21 cellular contexts compared by ENCODE assay signal in the genomic region with DNA sequence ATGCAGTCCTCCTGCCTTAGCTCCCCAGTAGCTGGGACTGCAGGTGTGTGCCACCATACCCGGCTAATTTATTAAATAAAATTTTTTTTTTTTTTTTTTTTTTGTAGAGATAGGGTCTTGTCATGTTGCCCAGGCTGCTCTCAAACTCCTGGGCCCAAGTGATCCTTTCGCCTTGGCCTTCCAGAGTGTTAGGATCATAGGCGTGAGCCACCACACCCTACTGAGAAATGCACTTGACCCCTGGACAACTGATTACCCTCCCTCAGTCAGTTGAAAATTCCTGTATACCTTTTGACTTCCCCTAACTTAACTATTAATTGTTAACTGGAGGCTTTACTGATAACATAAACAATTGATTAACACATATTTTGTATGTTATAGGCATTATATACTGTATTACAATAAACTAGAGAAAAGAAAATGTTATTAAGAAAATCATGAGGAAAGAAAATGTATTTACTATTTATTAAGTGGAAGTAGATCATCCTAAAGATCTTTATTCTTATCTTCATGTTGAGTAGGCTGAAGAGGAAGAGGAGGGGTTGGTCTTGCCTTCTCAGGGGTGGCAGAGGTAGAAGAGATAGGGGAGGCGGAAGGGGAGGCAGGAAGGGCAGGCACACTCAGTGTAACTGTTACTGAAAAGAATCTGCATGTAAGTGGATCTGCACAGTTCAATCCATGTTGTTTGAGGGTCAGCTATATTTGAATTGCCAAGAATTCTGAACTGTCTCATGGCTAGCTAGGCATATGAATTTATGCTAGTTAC.
"Had no signal": no experiment of that assay in that cellular context is flagged by ENCODE, and none has a peak within 500 bp of the region (broad histone marks: within the 10 kb centered on the region; RNA-seq: fewer than 3 reads in every experiment).

No MANE protein-coding gene starts in this region.

- H3K27ac Mint-ChIP-seq: natural killer cell had no signal

- H3K27me3 ChIP-seq: esophagus squamous epithelium, gastroesophageal sphincter, stomach had no signal

- H3K9me3 Mint-ChIP-seq: immature natural killer cell, natural killer cell had no signal

- H3K36me3 Mint-ChIP-seq: natural killer cell had no signal

- H3K4me3 Mint-ChIP-seq: immature natural killer cell, natural killer cell, neural crest cell had no signal

- H3K27ac ChIP-seq: epithelial cell of prostate, esophagus squamous epithelium, gastroesophageal sphincter, stomach, thoracic aorta had no signal

- H3K4me1 Mint-ChIP-seq: neural crest cell had no signal

- DNase-seq: cortex of kidney; effector memory CD4-positive, alpha-beta T cell; esophagus squamous epithelium; foreskin fibroblast; glutamatergic neuron; immature natural killer cell; left cardiac atrium; mammary epithelial cell; natural killer cell; posterior cingulate gyrus; stimulated activated CD4-positive, alpha-beta T cell treated with anti-CD3 and anti-CD28 coated beads, Interleukin-2, amount 100 ng/mL, for 24 hours; stimulated activated CD4-positive, alpha-beta T cell treated with anti-CD3 and anti-CD28 coated beads, Interleukin-4, amount 100 ng/mL, for 4 hours; stimulated activated naive CD4-positive, alpha-beta T cell; stomach; substantia nigra; trophoblast cell had no signal

- ATAC-seq: gastroesophageal sphincter, left cardiac atrium, natural killer cell, sciatic nerve had no signal

- H3K36me3 ChIP-seq: thoracic aorta had no signal

- H3K9me3 ChIP-seq: esophagus squamous epithelium, gastroesophageal sphincter, stomach, thoracic aorta had no signal

- H3K4me3 ChIP-seq: esophagus squamous epithelium, gastroesophageal sphincter, stomach, thoracic aorta had no signal
